In genomic region chr9:68704804-68705635, GRCh38 we compare ENCODE assay signal across 1 cellular context.
TF ChIP-seq lines count a peak whose summit lies in the region.

Gene PIP5K1B, plus strand, starts transcription at chr9:68705240. Its CDS starts 117,375 bp downstream, at chr9:68822615.

TF ChIP-seq in HEK293, 187 proteins besides CTCF, POLR2A, EP300 and RAD21 (continued from another document):
- TF ChIP-seq ZBTB44 (tag by site-specific recombination; IDR thresholded peaks at IDR 0.05) (peak; percentile 89), ZNF600 (tag by site-specific recombination; IDR thresholded peaks at IDR 0.05) (peak; percentile 96), ZNF837 (tag by site-specific recombination; IDR thresholded peaks at IDR 0.05) (no peak), ZBTB17 (tag by site-specific recombination; IDR thresholded peaks at IDR 0.05) (peak; percentile 48; the same call in 1 of the 2 replicates), ZNF571 (tag by site-specific recombination; IDR thresholded peaks at IDR 0.05) (no peak), ZBTB11 (tag by site-specific recombination; conservative IDR thresholded peaks at IDR 0.05; ENCODE audit: low read depth) (peak; percentile 81), SP3 (tag by site-specific recombination; IDR thresholded peaks at IDR 0.05) (peak; percentile 47; the same call in 1 of the 2 replicates), ZNF449 (tag by site-specific recombination; IDR thresholded peaks at IDR 0.05) (peak; percentile 89), ZNF335 (tag by site-specific recombination; conservative IDR thresholded peaks at IDR 0.05) (peak; percentile 69), WT1 (tag by site-specific recombination; IDR thresholded peaks at IDR 0.05) (no peak), GLIS2 (tag by site-specific recombination; IDR thresholded peaks at IDR 0.05) (peak; percentile 53; the same call in 1 of the 2 replicates), ZFP37 (tag by site-specific recombination; IDR thresholded peaks at IDR 0.05) (peak; percentile 61; the same call in 1 of the 2 replicates), ZNF140 (tag by site-specific recombination; IDR thresholded peaks at IDR 0.05) (no peak), HOXC10 (CRISPR knock-in tag; IDR thresholded peaks at IDR 0.05) (0 out of 2 replicates have a peak, but pooled peaks have one; percentile 78), ZBTB8A (tag by site-specific recombination; IDR thresholded peaks at IDR 0.05) (peak; percentile 87), PATZ1 (tag by site-specific recombination; IDR thresholded peaks at IDR 0.05) (peak; percentile 38; the same call in 1 of the 2 replicates), ZXDB (tag by site-specific recombination; IDR thresholded peaks at IDR 0.05) (0 out of 2 replicates have a peak, but pooled peaks have one; percentile 11), ZFP69B (tag by site-specific recombination; IDR thresholded peaks at IDR 0.05) (0 out of 2 replicates have a peak, but pooled peaks have one; percentile 22), ZIC2 (tag by site-specific recombination; IDR thresholded peaks at IDR 0.05) (no peak)
- TF ChIP-seq, protein P1, sequence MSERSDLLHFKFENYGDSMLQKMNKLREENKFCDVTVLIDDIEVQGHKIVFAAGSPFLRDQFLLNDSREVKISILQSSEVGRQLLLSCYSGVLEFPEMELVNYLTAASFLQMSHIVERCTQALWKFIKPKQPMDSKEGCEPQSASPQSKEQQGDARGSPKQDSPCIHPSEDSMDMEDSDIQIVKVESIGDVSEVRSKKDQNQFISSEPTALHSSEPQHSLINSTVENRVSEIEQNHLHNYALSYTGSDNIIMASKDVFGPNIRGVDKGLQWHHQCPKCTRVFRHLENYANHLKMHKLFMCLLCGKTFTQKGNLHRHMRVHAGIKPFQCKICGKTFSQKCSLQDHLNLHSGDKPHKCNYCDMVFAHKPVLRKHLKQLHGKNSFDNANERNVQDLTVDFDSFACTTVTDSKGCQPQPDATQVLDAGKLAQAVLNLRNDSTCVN (tag by site-specific recombination; optimal IDR thresholded peaks at IDR 0.05) = peak; percentile 84
- TF ChIP-seq, protein P2, sequence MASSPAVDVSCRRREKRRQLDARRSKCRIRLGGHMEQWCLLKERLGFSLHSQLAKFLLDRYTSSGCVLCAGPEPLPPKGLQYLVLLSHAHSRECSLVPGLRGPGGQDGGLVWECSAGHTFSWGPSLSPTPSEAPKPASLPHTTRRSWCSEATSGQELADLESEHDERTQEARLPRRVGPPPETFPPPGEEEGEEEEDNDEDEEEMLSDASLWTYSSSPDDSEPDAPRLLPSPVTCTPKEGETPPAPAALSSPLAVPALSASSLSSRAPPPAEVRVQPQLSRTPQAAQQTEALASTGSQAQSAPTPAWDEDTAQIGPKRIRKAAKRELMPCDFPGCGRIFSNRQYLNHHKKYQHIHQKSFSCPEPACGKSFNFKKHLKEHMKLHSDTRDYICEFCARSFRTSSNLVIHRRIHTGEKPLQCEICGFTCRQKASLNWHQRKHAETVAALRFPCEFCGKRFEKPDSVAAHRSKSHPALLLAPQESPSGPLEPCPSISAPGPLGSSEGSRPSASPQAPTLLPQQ (tag by site-specific recombination; IDR thresholded peaks at IDR 0.05) = peak; percentile 39; the same call in 1 of the 2 replicates
- TF ChIP-seq, protein P3, sequence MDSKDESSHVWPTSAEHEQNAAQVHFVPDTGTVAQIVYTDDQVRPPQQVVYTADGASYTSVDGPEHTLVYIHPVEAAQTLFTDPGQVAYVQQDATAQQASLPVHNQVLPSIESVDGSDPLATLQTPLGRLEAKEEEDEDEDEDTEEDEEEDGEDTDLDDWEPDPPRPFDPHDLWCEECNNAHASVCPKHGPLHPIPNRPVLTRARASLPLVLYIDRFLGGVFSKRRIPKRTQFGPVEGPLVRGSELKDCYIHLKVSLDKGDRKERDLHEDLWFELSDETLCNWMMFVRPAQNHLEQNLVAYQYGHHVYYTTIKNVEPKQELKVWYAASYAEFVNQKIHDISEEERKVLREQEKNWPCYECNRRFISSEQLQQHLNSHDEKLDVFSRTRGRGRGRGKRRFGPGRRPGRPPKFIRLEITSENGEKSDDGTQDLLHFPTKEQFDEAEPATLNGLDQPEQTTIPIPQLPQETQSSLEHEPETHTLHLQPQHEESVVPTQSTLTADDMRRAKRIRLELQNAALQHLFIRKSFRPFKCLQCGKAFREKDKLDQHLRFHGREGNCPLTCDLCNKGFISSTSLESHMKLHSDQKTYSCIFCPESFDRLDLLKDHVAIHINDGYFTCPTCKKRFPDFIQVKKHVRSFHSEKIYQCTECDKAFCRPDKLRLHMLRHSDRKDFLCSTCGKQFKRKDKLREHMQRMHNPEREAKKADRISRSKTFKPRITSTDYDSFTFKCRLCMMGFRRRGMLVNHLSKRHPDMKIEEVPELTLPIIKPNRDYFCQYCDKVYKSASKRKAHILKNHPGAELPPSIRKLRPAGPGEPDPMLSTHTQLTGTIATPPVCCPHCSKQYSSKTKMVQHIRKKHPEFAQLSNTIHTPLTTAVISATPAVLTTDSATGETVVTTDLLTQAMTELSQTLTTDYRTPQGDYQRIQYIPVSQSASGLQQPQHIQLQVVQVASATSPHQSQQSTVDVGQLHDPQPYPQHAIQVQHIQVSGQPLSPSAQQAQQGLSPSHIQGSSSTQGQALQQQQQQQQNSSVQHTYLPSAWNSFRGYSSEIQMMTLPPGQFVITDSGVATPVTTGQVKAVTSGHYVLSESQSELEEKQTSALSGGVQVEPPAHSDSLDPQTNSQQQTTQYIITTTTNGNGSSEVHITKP (tag by site-specific recombination; IDR thresholded peaks at IDR 0.05) = peak; percentile 95
- TF ChIP-seq, protein P4, sequence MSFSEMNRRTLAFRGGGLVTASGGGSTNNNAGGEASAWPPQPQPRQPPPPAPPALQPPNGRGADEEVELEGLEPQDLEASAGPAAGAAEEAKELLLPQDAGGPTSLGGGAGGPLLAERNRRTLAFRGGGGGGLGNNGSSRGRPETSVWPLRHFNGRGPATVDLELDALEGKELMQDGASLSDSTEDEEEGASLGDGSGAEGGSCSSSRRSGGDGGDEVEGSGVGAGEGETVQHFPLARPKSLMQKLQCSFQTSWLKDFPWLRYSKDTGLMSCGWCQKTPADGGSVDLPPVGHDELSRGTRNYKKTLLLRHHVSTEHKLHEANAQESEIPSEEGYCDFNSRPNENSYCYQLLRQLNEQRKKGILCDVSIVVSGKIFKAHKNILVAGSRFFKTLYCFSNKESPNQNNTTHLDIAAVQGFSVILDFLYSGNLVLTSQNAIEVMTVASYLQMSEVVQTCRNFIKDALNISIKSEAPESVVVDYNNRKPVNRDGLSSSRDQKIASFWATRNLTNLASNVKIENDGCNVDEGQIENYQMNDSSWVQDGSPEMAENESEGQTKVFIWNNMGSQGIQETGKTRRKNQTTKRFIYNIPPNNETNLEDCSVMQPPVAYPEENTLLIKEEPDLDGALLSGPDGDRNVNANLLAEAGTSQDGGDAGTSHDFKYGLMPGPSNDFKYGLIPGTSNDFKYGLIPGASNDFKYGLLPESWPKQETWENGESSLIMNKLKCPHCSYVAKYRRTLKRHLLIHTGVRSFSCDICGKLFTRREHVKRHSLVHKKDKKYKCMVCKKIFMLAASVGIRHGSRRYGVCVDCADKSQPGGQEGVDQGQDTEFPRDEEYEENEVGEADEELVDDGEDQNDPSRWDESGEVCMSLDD (tag by site-specific recombination; IDR thresholded peaks at IDR 0.05) = no peak
